1 cellular context compared by ENCODE assay signal in the genomic region with DNA sequence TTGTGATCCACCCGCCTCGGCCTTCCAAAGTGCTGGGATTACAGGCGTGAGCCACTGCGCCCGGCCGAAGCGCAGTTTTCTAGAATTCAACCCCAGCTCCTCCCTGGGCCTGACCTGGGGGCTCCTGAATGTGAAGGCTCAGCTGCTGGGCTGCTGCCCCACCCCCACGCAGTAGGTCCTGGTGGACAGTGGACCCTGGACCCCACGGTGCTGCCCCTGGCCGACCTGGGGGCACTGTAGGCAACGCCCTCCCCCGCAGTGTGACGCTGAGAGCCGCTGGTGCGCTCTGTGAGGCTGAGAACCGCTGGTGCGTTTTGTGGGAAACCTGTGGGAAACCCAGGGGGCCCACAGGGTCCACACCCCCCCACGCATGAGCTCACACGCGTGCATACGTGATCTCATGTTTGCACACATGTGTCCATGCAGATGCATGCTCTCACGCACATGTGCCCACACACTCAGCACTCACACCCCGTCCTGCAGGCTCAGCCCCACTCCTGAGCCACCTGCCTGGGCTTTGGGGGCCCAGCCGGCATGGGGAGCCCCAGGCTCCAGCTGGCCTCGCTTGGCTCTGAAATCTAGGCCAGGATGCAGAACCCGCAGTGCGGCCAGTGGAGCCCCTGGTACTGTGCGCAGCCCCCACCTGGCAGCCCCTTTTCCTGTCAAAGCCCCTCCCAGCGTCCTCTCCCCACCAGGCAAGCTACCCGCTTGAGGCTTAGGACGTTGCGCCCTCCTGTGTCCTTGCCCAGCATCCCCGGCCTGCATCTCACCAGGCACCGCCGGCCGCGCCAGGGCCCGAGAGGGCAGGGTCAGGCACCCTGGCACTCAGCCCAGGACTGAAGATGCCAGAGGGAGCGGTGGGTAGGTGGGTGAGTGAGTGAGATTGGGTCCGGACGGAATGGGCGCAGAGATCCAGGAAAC.
A peak's percentile ranks its signal among the peaks of the same experiment; 100 is the strongest.
TF ChIP-seq lines count a peak whose summit lies in the region.

No MANE protein-coding gene starts in this region.

TF ChIP-seq in K562, 482 proteins besides CTCF, POLR2A, EP300 and RAD21:
- TF ChIP-seq, protein P1, sequence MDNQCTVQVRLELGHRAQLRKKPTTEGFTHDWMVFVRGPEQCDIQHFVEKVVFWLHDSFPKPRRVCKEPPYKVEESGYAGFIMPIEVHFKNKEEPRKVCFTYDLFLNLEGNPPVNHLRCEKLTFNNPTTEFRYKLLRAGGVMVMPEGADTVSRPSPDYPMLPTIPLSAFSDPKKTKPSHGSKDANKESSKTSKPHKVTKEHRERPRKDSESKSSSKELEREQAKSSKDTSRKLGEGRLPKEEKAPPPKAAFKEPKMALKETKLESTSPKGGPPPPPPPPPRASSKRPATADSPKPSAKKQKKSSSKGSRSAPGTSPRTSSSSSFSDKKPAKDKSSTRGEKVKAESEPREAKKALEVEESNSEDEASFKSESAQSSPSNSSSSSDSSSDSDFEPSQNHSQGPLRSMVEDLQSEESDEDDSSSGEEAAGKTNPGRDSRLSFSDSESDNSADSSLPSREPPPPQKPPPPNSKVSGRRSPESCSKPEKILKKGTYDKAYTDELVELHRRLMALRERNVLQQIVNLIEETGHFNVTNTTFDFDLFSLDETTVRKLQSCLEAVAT (IDR thresholded peaks at IDR 0.05), result no peak
- TF ChIP-seq, protein P2, sequence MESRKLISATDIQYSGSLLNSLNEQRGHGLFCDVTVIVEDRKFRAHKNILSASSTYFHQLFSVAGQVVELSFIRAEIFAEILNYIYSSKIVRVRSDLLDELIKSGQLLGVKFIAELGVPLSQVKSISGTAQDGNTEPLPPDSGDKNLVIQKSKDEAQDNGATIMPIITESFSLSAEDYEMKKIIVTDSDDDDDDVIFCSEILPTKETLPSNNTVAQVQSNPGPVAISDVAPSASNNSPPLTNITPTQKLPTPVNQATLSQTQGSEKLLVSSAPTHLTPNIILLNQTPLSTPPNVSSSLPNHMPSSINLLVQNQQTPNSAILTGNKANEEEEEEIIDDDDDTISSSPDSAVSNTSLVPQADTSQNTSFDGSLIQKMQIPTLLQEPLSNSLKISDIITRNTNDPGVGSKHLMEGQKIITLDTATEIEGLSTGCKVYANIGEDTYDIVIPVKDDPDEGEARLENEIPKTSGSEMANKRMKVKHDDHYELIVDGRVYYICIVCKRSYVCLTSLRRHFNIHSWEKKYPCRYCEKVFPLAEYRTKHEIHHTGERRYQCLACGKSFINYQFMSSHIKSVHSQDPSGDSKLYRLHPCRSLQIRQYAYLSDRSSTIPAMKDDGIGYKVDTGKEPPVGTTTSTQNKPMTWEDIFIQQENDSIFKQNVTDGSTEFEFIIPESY (CRISPR knock-in tag; IDR thresholded peaks at IDR 0.05), result peak; percentile 45; the same call in 1 of the 2 replicates
